In genomic region chr22:26259510-26259909, GRCh38 we compare ENCODE assay signal across 8 cellular contexts.
A peak's percentile ranks its signal among the peaks of the same experiment; 100 is the strongest.
DNase-seq lines count a peak whose midpoint lies in the region; ATAC-seq and TF ChIP-seq lines count a peak whose summit lies in the region.

No MANE protein-coding gene starts in this region.

- no peak overlapping the region for H2BK5ac ChIP-seq in mesenchymal stem cell (ENCODE audit: low read depth, low read length, poor library complexity, severe bottlenecking)

- no peak overlapping the region for H2BK120ac ChIP-seq in mesenchymal stem cell (ENCODE audit: low read depth, low read length)

- H3K36me3 ChIP-seq in mesenchymal stem cell (ENCODE audit: control insufficient read depth in 1 of 2, insufficient read depth in 2 of 2, low read depth in 1 of 2, low read length in 2 of 2) (no peaks in the 10 kb centered on the region), lower lobe of right lung (no peaks in the 10 kb centered on the region)

- no peak overlapping the region for H2AK5ac ChIP-seq in mesenchymal stem cell (ENCODE audit: low read length, severe bottlenecking)

- no peak overlapping the region for H3K14ac ChIP-seq in mesenchymal stem cell (ENCODE audit: low read length in 2 of 2)

- H3K18ac ChIP-seq in mesenchymal stem cell (ENCODE audit: low read depth in 1 of 2, low read length in 2 of 2), result no peak overlapping the region

- intact Hi-C loops in lower lobe of right lung (cut with DNase I), result no loop called here

- H3K9me3 ChIP-seq in mesenchymal stem cell (ENCODE audit: control insufficient read depth, low read length) (no peaks in the 10 kb centered on the region), lower lobe of right lung (no peaks in the 10 kb centered on the region)

- no peak overlapping the region for H4K91ac ChIP-seq in mesenchymal stem cell (ENCODE audit: low read length)

- ATAC-seq in lower lobe of right lung (no peak), GM21526 (IDR thresholded peaks at IDR 0.05; ENCODE audit: low FRiP score, unreplicated experiment) (no peak)

- no peak overlapping the region for H4K8ac ChIP-seq in mesenchymal stem cell (ENCODE audit: low read length)

- H3K4me2 ChIP-seq in mesenchymal stem cell (ENCODE audit: low read length, poor library complexity, severe bottlenecking), result no peak overlapping the region

- WGBS in mesenchymal stem cell, result 3% methylated on average over 5 of the region's 6 CpGs

- H3K27me3 ChIP-seq in mesenchymal stem cell (ENCODE audit: control insufficient read depth in 1 of 2, insufficient read depth in 1 of 2, low read length in 2 of 2) (peaks cover 3 to 4% of the 10 kb centered on the region in 2 experiments), lower lobe of right lung (ENCODE audit: low read depth) (peaks cover 28% of the 10 kb centered on the region)

- H3K23ac ChIP-seq in mesenchymal stem cell (ENCODE audit: low read length in 2 of 2), result no peak overlapping the region

- no peak overlapping the region for H3K4me3 ChIP-seq in mesenchymal stem cell (ENCODE audit: insufficient read depth in 1 of 2, low read depth in 1 of 2, low read length in 2 of 2)
- no peak overlapping the region for H3K4me3 ChIP-seq in lower lobe of right lung

- H3K9ac ChIP-seq in mesenchymal stem cell (ENCODE audit: low read length), result no peak overlapping the region

- TF ChIP-seq CTCF in lower lobe of right lung (IDR thresholded peaks at IDR 0.05), result no peak

- no peaks in the 10 kb centered on the region for H3K79me1 ChIP-seq in mesenchymal stem cell (replicated peaks; ENCODE audit: low read length, poor library complexity, severe bottlenecking)

- no peak overlapping the region for H3K4ac ChIP-seq in mesenchymal stem cell (ENCODE audit: low read depth in 1 of 2, low read length in 2 of 2)

- H2AFZ ChIP-seq in mesenchymal stem cell (ENCODE audit: low read depth, low read length), result peak overlapping the region; percentile 14

- H2BK15ac ChIP-seq in mesenchymal stem cell (ENCODE audit: low read depth, poor library complexity, severe bottlenecking), result no peak overlapping the region

- H3K4me1 ChIP-seq in mesenchymal stem cell (ENCODE audit: control insufficient read depth, insufficient read depth, low read depth, low read length), result no peaks in the 10 kb centered on the region
- no peaks in the 10 kb centered on the region for H3K4me1 ChIP-seq in lower lobe of right lung

- H2BK12ac ChIP-seq in mesenchymal stem cell (ENCODE audit: low read length in 2 of 2), result no peak overlapping the region

- H3K27ac ChIP-seq in mesenchymal stem cell (ENCODE audit: low read length, poor library complexity, severe bottlenecking), result no peak overlapping the region
- H3K27ac ChIP-seq in lower lobe of right lung, result no peak overlapping the region

- DNase-seq in NOMO-1 treated with DMSO at 0.1 percent for 48 hours (lab: John Stamatoyannopoulos, UW; ENCODE audit: unreplicated experiment) (peak; percentile 4), NOMO-1 treated with dmso at 0.1 percent for 144 hours (lab: John Stamatoyannopoulos, UW; ENCODE audit: unreplicated experiment) (no peak), Kasumi-1 (lab: John Stamatoyannopoulos, UW) (peak; percentile 26 to 36), astrocyte of the hippocampus (ENCODE audit: low read depth, low spot score) (peak; percentile 58), mesenchymal stem cell (no peak), activated gamma-delta T cell (lab: John Stamatoyannopoulos, UW) (no peak), lower lobe of right lung (no peak)

Comparison
In these comparisons a context has a peak if more than half of its experiments do, and no peak if none do; other contexts are left out.
1. DNase-seq: peak in NOMO-1 treated with DMSO at 0.1 percent for 48 hours (single experiment), Kasumi-1 (2 of 2) and astrocyte of the hippocampus (single experiment); none in NOMO-1 treated with dmso at 0.1 percent for 144 hours (single experiment), mesenchymal stem cell (single experiment), activated gamma-delta T cell (single experiment) and lower lobe of right lung (single experiment).